Comparison of ENCODE assay signal across 16 cellular contexts in the genomic region with DNA sequence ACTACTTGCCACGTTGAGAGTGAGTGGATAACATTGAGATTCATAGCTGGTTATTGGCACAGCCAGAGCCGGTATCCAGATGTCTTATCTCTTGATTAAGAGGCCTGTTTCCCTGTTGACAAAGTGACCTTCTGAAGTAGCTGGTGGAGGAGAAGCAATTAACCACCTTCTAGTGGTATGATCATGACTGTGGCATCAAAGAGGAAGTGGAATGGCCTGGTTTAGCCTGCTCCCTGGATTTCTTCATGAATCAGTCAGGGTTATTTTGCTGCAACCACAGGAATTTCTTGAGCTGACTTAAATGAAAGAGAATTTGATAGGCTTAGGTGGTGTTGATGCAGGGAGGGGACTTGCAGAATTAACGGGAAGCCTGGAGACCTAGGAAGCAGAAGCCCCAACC.
DNase-seq lines count a peak whose midpoint lies in the region; ATAC-seq and TF ChIP-seq lines count a peak whose summit lies in the region.
"Had no signal": no experiment of that assay in that cellular context is flagged by ENCODE, and none has a peak within 500 bp of the region (broad histone marks: within the 10 kb centered on the region; RNA-seq: fewer than 3 reads in every experiment).

No MANE protein-coding gene starts in this region.

- DNase-seq in EL, result peak; percentile 90
- DNase-seq in MV-4-11 (lab: John Stamatoyannopoulos, UW), result peak; percentile 95
- DNase-seq in astrocyte of the cerebellum (ENCODE audit: low read depth), result peak; percentile 74
- peak; percentile 88 for DNase-seq in mesenchymal stem cell
- DNase-seq in T-helper 17 cell, result no peak
- no peak for DNase-seq in esophagus muscularis mucosa (ENCODE audit: extremely low spot score)
- DNase-seq in activated CD4-positive, CD25-positive, alpha-beta regulatory T cell (lab: John Stamatoyannopoulos, UW), result no peak
- DNase-seq: activated CD4-positive, alpha-beta T cell treated with anti-CD3 and anti-CD28 coated beads for 48 hours; activated naive CD4-positive, alpha-beta T cell; CD8-positive, alpha-beta T cell; glutamatergic neuron; lower lobe of right lung; stimulated activated naive B cell treated with anti-CD40 and anti-IgM and Interleukin-4, amounts not matched to agents 10 μg/mL and 1 μg/mL and 100 μg/mL, for 72 hours had no signal

- H2AFZ ChIP-seq in mesenchymal stem cell (ENCODE audit: low read depth, low read length), result no peak overlapping the region

- no peaks in the 10 kb centered on the region for H3K36me3 Mint-ChIP-seq in T-helper 17 cell (ENCODE audit: low read depth)
- H3K36me3 Mint-ChIP-seq: CD8-positive, alpha-beta T cell; stimulated activated naive B cell treated with anti-CD40 and anti-IgM and Interleukin-4, amounts not matched to agents 10 μg/mL and 1 μg/mL and 100 μg/mL, for 72 hours had no signal

- no peak overlapping the region for H2AK5ac ChIP-seq in mesenchymal stem cell (ENCODE audit: low read length, severe bottlenecking)

- in situ Hi-C loops in astrocyte of the cerebellum (cut with HindIII; ENCODE audit: low sequenced_read_pairs), result no loop called here

- H3K14ac ChIP-seq in mesenchymal stem cell (ENCODE audit: low read length in 2 of 2), result no peak overlapping the region

- no peak overlapping the region for H3K27ac Mint-ChIP-seq in T-helper 17 cell
- H3K27ac Mint-ChIP-seq: CD8-positive, alpha-beta T cell; stimulated activated naive B cell treated with anti-CD40 and anti-IgM and Interleukin-4, amounts not matched to agents 10 μg/mL and 1 μg/mL and 100 μg/mL, for 72 hours had no signal

- H3K27me3 ChIP-seq in mesenchymal stem cell (ENCODE audit: control insufficient read depth in 1 of 2, insufficient read depth in 1 of 2, low read length in 2 of 2) (no peaks in the 10 kb centered on the region), esophagus muscularis mucosa (no peaks in the 10 kb centered on the region)
- H3K27me3 ChIP-seq: SJSA1 had no signal

- H3K4me2 ChIP-seq in mesenchymal stem cell (ENCODE audit: low read length, poor library complexity, severe bottlenecking), result no peak overlapping the region

- 16% methylated on average over 2 of the region's 3 CpGs for WGBS in mesenchymal stem cell
- WGBS in esophagus muscularis mucosa, result 84% methylated on average over 3 of the region's 3 CpGs

- no peaks in the 10 kb centered on the region for H3K27me3 Mint-ChIP-seq in T-helper 17 cell

- intact Hi-C loops in esophagus muscularis mucosa (cut with DNase I), result no loop called here

- H4K8ac ChIP-seq in mesenchymal stem cell (ENCODE audit: low read length), result peak overlapping the region; percentile 84

- peak overlapping the region in 1 of 2 experiments; percentile 88 for H3K4ac ChIP-seq in mesenchymal stem cell (ENCODE audit: low read depth in 1 of 2, low read length in 2 of 2)

- no peak for ATAC-seq in GM18520 (IDR thresholded peaks at IDR 0.05; ENCODE audit: unreplicated experiment)
- ATAC-seq in T-helper 17 cell, result no peak
- ATAC-seq: CD8-positive, alpha-beta T cell; lower lobe of right lung; stimulated activated naive B cell treated with anti-CD40 and anti-IgM and Interleukin-4, amounts not matched to agents 10 μg/mL and 1 μg/mL and 100 μg/mL, for 72 hours had no signal

- no peak for TF ChIP-seq CTCF in astrocyte of the cerebellum (IDR thresholded peaks at IDR 0.05; ENCODE audit: low read depth, low read length, missing control alignments)
- no peak for TF ChIP-seq CTCF in esophagus muscularis mucosa (IDR thresholded peaks at IDR 0.05)

- H3K9me3 ChIP-seq in mesenchymal stem cell (ENCODE audit: control insufficient read depth, low read length), result peaks cover 7% of the 10 kb centered on the region
- H3K9me3 ChIP-seq in T-helper 17 cell (ENCODE audit: control insufficient read depth, low read length, poor library complexity, severe bottlenecking), result no peaks in the 10 kb centered on the region
- peaks cover 0 to 18% (median 6%) of the 10 kb centered on the region in 4 donors for H3K9me3 ChIP-seq in esophagus muscularis mucosa

- no peak overlapping the region for H2BK5ac ChIP-seq in mesenchymal stem cell (ENCODE audit: low read depth, low read length, poor library complexity, severe bottlenecking)

- peak overlapping the region; percentile 61 for H2BK120ac ChIP-seq in mesenchymal stem cell (ENCODE audit: low read depth, low read length)

- no peak for TF ChIP-seq POLR2A in esophagus muscularis mucosa (IDR thresholded peaks at IDR 0.05; ENCODE audit: low read depth)

- H3K23ac ChIP-seq in mesenchymal stem cell (ENCODE audit: low read length in 2 of 2), result no peak overlapping the region

- H3K27ac ChIP-seq in mesenchymal stem cell (ENCODE audit: low read length, poor library complexity, severe bottlenecking) (peak overlapping the region; percentile 28), esophagus muscularis mucosa (replicated peaks in 1 of 4) (no peak overlapping the region)
- H3K27ac ChIP-seq: coronary artery, lower lobe of right lung, SJSA1 had no signal

- H3K4me1 Mint-ChIP-seq in T-helper 17 cell, result no peaks in the 10 kb centered on the region

- no peak overlapping the region for H3K9ac ChIP-seq in mesenchymal stem cell (ENCODE audit: low read length)

- peak overlapping the region; percentile 89 for H4K91ac ChIP-seq in mesenchymal stem cell (ENCODE audit: low read length)

- peak overlapping the region in 1 of 2 experiments; percentile 86 for H3K18ac ChIP-seq in mesenchymal stem cell (ENCODE audit: low read depth in 1 of 2, low read length in 2 of 2)

- H2BK15ac ChIP-seq in mesenchymal stem cell (ENCODE audit: low read depth, poor library complexity, severe bottlenecking), result no peak overlapping the region

- H2BK12ac ChIP-seq in mesenchymal stem cell (ENCODE audit: low read length in 2 of 2), result peak overlapping the region; percentile 59 to 95

- H3K4me1 ChIP-seq in mesenchymal stem cell (ENCODE audit: control insufficient read depth, insufficient read depth, low read depth, low read length), result peaks cover 3% of the 10 kb centered on the region
- no peaks in the 10 kb centered on the region for H3K4me1 ChIP-seq in esophagus muscularis mucosa
- H3K4me1 ChIP-seq: lower lobe of right lung, SJSA1 had no signal

- no peaks in the 10 kb centered on the region for H3K79me1 ChIP-seq in mesenchymal stem cell (replicated peaks; ENCODE audit: low read length, poor library complexity, severe bottlenecking)

- no peak for TF ChIP-seq EP300 in esophagus muscularis mucosa (IDR thresholded peaks at IDR 0.05)

- H3K4me3 ChIP-seq in astrocyte of the cerebellum (ENCODE audit: low read depth, low read length) (no peak overlapping the region), mesenchymal stem cell (ENCODE audit: insufficient read depth in 1 of 2, low read depth in 1 of 2, low read length in 2 of 2) (no peak overlapping the region), esophagus muscularis mucosa (no peak overlapping the region)
- H3K4me3 ChIP-seq: coronary artery, lower lobe of right lung, SJSA1 had no signal

- H3K36me3 ChIP-seq in mesenchymal stem cell (ENCODE audit: control insufficient read depth in 1 of 2, insufficient read depth in 2 of 2, low read depth in 1 of 2, low read length in 2 of 2) (no peaks in the 10 kb centered on the region), esophagus muscularis mucosa (no peaks in the 10 kb centered on the region)
- H3K36me3 ChIP-seq: lower lobe of right lung, SJSA1 had no signal

- no peak overlapping the region for H3K4me3 Mint-ChIP-seq in T-helper 17 cell
- H3K4me3 Mint-ChIP-seq: CD8-positive, alpha-beta T cell; stimulated activated naive B cell treated with anti-CD40 and anti-IgM and Interleukin-4, amounts not matched to agents 10 μg/mL and 1 μg/mL and 100 μg/mL, for 72 hours had no signal

Comparison
In these comparisons a context has a peak if more than half of its experiments do, and no peak if none do; other contexts are left out.
1. DNase-seq: peak in EL (single experiment), MV-4-11 (single experiment), astrocyte of the cerebellum (single experiment) and mesenchymal stem cell (single experiment); none in T-helper 17 cell (0 of 3), esophagus muscularis mucosa (single experiment) and activated CD4-positive, CD25-positive, alpha-beta regulatory T cell (0 of 4).